Comparison of ENCODE assay signal across 20 cellular contexts in genomic region chr7:2887816-2888215, GRCh38. TPM values are rescaled to one million over a fixed set of nuclear protein-coding genes. Genes with fewer than 3 reads are reported as not detected.
DNase-seq lines count a peak whose midpoint lies in the region; FAIRE-seq and TF ChIP-seq lines count a peak whose summit lies in the region.
"Had no signal": no experiment of that assay in that cellular context is flagged by ENCODE, and none has a peak within 500 bp of the region (broad histone marks: within the 10 kb centered on the region; RNA-seq: fewer than 3 reads in every experiment).

No MANE protein-coding gene starts in this region.

- H2AFZ ChIP-seq in SU-DHL-6 (ENCODE audit: low read depth, low read length, severe bottlenecking), result no peak overlapping the region

- CTCF ChIA-PET in Calu3 (lab: Charles Lee), result interaction anchor here (0.5 to 0.9 kb wide), 2 partner anchors 413 to 757 kb away, joined by 3 to 7 read pairs; no protein-coding TSS in a partner anchor

- no peaks in the 10 kb centered on the region for H3K9me2 ChIP-seq in SU-DHL-6 (replicated peaks; ENCODE audit: insufficient read depth, low read length)

- H3K4me3 Mint-ChIP-seq in Calu3 (ENCODE audit: low read depth, unreplicated experiment), result peak overlapping the region; percentile 36
- H3K4me3 Mint-ChIP-seq: H9 had no signal

- H3K36me3 Mint-ChIP-seq in Calu3 (ENCODE audit: insufficient read depth, unreplicated experiment), result peaks cover 11% of the 10 kb centered on the region
- H3K36me3 Mint-ChIP-seq: IgD-negative memory B cell had no signal

- no peaks in the 10 kb centered on the region for H3K9me3 Mint-ChIP-seq in Calu3 (ENCODE audit: low read depth, unreplicated experiment)
- H3K9me3 Mint-ChIP-seq: CD4-positive, alpha-beta T cell; H9 had no signal

- H3K27me3 ChIP-seq in SU-DHL-6 (ENCODE audit: low read length), result no peaks in the 10 kb centered on the region
- no peaks in the 10 kb centered on the region for H3K27me3 ChIP-seq in iPS-15b (ENCODE audit: control insufficient read depth, insufficient read depth, low read length)

- H3K4me3 ChIP-seq in SU-DHL-6 (ENCODE audit: insufficient read depth, low read length, poor library complexity, severe bottlenecking) (no peak overlapping the region), iPS-15b (ENCODE audit: low read depth, low read length) (no peak overlapping the region)
- H3K4me3 ChIP-seq: A549 had no signal

- TF ChIP-seq POLR2A in GM12891 (IDR thresholded peaks at IDR 0.05; ENCODE audit: low read depth, low read length), result no peak

- peaks cover 8% of the 10 kb centered on the region for H3F3A ChIP-seq in SU-DHL-6 (ENCODE audit: insufficient read depth)

- H3K36me3 ChIP-seq in SU-DHL-6 (ENCODE audit: low read length) (no peaks in the 10 kb centered on the region), iPS-15b (ENCODE audit: control insufficient read depth, insufficient read depth, low read length) (no peaks in the 10 kb centered on the region)

- H4K20me1 ChIP-seq in SU-DHL-6 (ENCODE audit: low read depth, low read length), result no peaks in the 10 kb centered on the region

- H3K27ac ChIP-seq in SU-DHL-6 (ENCODE audit: low read depth, low read length), result peak overlapping the region; percentile 70
- H3K27ac ChIP-seq: 22Rv1, A549, C4-2B had no signal

- H3K4me1 Mint-ChIP-seq in Calu3 (ENCODE audit: low read depth, unreplicated experiment), result peaks cover 18% of the 10 kb centered on the region

- H3K79me2 ChIP-seq in SU-DHL-6 (ENCODE audit: insufficient read depth, low read length), result no peaks in the 10 kb centered on the region

- H3K4me2 ChIP-seq in SU-DHL-6 (ENCODE audit: low read depth, low read length, poor library complexity, severe bottlenecking), result no peak overlapping the region
- H3K4me2 ChIP-seq: A549 had no signal

- no peak for TF ChIP-seq CTCF in Calu3 (IDR thresholded peaks at IDR 0.05; ENCODE audit: unreplicated experiment)
- TF ChIP-seq CTCF in SU-DHL-6 (IDR thresholded peaks at IDR 0.05; ENCODE audit: insufficient read depth, low read length, poor library complexity, severe bottlenecking), result no peak

- FAIRE-seq in urothelium cell line (lab: Jason Lieb, UNC) (peak; percentile 27), GM12891 (lab: Jason Lieb, UNC) (no peak)
- FAIRE-seq: A549, HepG2 had no signal

- peaks cover 6% of the 10 kb centered on the region for H3K27me3 Mint-ChIP-seq in Calu3 (ENCODE audit: unreplicated experiment)
- H3K27me3 Mint-ChIP-seq: CD4-positive, alpha-beta T cell had no signal

- H3K9me3 ChIP-seq in SU-DHL-6 (ENCODE audit: insufficient read depth, low read length) (no peaks in the 10 kb centered on the region), iPS-15b (ENCODE audit: control insufficient read depth, insufficient read depth, low read length) (no peaks in the 10 kb centered on the region)
- H3K9me3 ChIP-seq: A549, Caco-2 had no signal

- no peak overlapping the region; the same call in 1 of the 2 replicates for H3K9ac ChIP-seq in SU-DHL-6 (ENCODE audit: low read length)
- peak overlapping the region; percentile 24 for H3K9ac ChIP-seq in iPS-15b (ENCODE audit: low read depth, low read length)

- DNase-seq in Calu3 (no peak), urothelium cell line (ENCODE audit: low spot score) (no peak), ecto neural progenitor cell (ENCODE audit: low spot score) (no peak), GM12891 (ENCODE audit: insufficient read length, low spot score) (no peak), NCI-H1417 treated with DMSO at 0.1 percent for 48 hours (lab: John Stamatoyannopoulos, UW) (no peak)
- DNase-seq: AML-193; Caco-2; CD4-positive, alpha-beta T cell; DMS153; DMS79; GDM1; GOT3; H9 had no signal

- no peak overlapping the region for H3K27ac Mint-ChIP-seq in Calu3 (ENCODE audit: unreplicated experiment)
- H3K27ac Mint-ChIP-seq: CD4-positive, alpha-beta T cell; H9 had no signal

- H3K4me1 ChIP-seq in iPS-15b (ENCODE audit: control insufficient read depth, insufficient read depth, low read length), result no peaks in the 10 kb centered on the region
- H3K4me1 ChIP-seq: A549, Caco-2 had no signal

- intact Hi-C loops in Calu3 (cut with micrococcal nuclease; ENCODE audit: unreplicated experiment), result loop anchor here (2.0 to 10.0 kb wide), 3 partner anchors 267 to 1009 kb away; partner anchors contain the start of gene SDK1

- BruUV-seq in Calu3 (replicated peaks; lab: Mats Ljungman, UMichigan), result no TSS peak

TF ChIP-seq in GM12891, 5 proteins besides CTCF, POLR2A, EP300 and RAD21:
- TF ChIP-seq PAX5 (IDR thresholded peaks at IDR 0.05; ENCODE audit: insufficient read depth, low read length, severe bottlenecking) (no peak), POU2F2 (IDR thresholded peaks at IDR 0.05; ENCODE audit: low read depth, low read length) (no peak), TAF1 (IDR thresholded peaks at IDR 0.05; ENCODE audit: low read depth, low read length) (no peak), POLR2AphosphoS5 (IDR thresholded peaks at IDR 0.05; ENCODE audit: low read depth, low read length) (no peak), SPI1 (IDR thresholded peaks at IDR 0.05; ENCODE audit: low read depth, low read length) (no peak)

RNA-seq across cellular contexts. Expression of gene GNA12, which starts 43.7 kb away (rescaled TPM):
- total RNA-seq in Calu3 (2022), result 75.4 and 78.3 TPM in 2 replicates
- polyA plus RNA-seq in GM12891 (2012; ENCODE audit: low read depth, missing spikeins), result 17.9 TPM
